ENCODE assay signal across 8 cellular contexts in the genomic region with DNA sequence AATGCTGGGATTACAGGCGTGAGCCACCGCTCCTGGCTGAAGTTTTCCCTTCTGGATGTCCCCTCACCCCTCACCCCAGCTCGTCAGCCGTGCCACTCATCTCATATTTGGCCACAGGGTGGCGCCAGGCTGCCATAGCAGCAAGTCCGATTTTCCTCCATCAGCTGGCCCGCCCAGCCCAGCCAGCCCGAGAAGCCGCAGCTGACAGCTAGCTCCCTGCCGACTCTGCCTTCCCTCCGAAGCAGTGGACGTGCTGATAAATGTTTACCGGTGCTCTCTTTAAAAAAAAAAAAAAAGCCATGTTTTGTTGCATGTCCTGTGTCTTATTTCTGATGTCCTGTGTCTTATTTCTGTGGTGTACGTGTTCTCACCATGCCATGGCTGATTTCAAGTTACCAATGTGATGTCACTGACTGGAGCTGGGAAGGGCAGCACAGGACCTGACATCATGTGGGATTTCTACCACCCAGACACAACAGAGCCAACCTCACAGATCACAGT. TPM values are rescaled to one million over a fixed set of nuclear protein-coding genes. Genes with fewer than 3 reads are reported as not detected.
DNase-seq lines count a peak whose midpoint lies in the region; ATAC-seq and TF ChIP-seq lines count a peak whose summit lies in the region.

No MANE protein-coding gene starts in this region.

- peaks cover 19% of the 10 kb centered on the region for H3K4me1 ChIP-seq in OCI-LY3 (ENCODE audit: low read length)
- peaks cover 0 to 14% of the 10 kb centered on the region in 2 donors for H3K4me1 ChIP-seq in naive thymus-derived CD4-positive, alpha-beta T cell (ENCODE audit: control insufficient read depth in 2 of 2, insufficient read depth in 2 of 2, low read length in 2 of 2)

- CTCF ChIA-PET in naive thymus-derived CD4-positive, alpha-beta T cell (lab: Charles Lee): interaction anchor here (0.6 to 14.4 kb wide), 15 partner anchors 12 to 476 kb away, joined by 3 to 262 read pairs (median 4); partner anchors contain the start of gene HBEGF

- peak overlapping the region in 8 of 9 donors; percentile 41 to 94 (median 77) for H3K27ac Mint-ChIP-seq in naive thymus-derived CD4-positive, alpha-beta T cell

- DNase-seq in AG08396 (ENCODE audit: low spot score): peak; percentile 83
- peak; percentile 66 to 88 for DNase-seq in HL-60 (ENCODE audit: low read depth in 1 of 2, low spot score in 1 of 2)
- DNase-seq in activated T-cell treated with anti-CD3 and anti-CD28 coated beads for 24 hours (ENCODE audit: low read depth): peak; percentile 71
- peak; percentile 52 for DNase-seq in epithelial cell of prostate (ENCODE audit: low read depth, low spot score)
- peak; percentile 62 to 82 (median 74) for DNase-seq in naive thymus-derived CD4-positive, alpha-beta T cell
- peak; percentile 31 to 43 for DNase-seq in stimulated activated CD8-positive, alpha-beta memory T cell treated with anti-CD3 and anti-CD28 coated beads, Interleukin-7, amount 100 ng/mL, for 1 hour (ENCODE audit: low read depth in 2 of 2)

- peaks cover 10% of the 10 kb centered on the region for H4K20me1 ChIP-seq in OCI-LY3 (ENCODE audit: insufficient read depth, low read length)

- H3K9me3 ChIP-seq in OCI-LY3 (ENCODE audit: insufficient read depth, low read length): no peaks in the 10 kb centered on the region
- no peaks in the 10 kb centered on the region for H3K9me3 ChIP-seq in naive thymus-derived CD4-positive, alpha-beta T cell (ENCODE audit: control insufficient read depth in 2 of 3, low read length in 3 of 3)

- ATAC-seq in GM18873 (IDR thresholded peaks at IDR 0.05; ENCODE audit: low FRiP score, unreplicated experiment): peak; percentile 63
- peak; percentile 87 for ATAC-seq in naive thymus-derived CD4-positive, alpha-beta T cell

- peaks cover 5 to 43% (median 27%) of the 10 kb centered on the region in 7 donors for H3K4me1 Mint-ChIP-seq in naive thymus-derived CD4-positive, alpha-beta T cell

- no peak overlapping the region for H3K4me3 ChIP-seq in HL-60 (replicated peaks; ENCODE audit: insufficient read depth, low read length)
- H3K4me3 ChIP-seq in OCI-LY3 (ENCODE audit: low read length): no peak overlapping the region
- H3K4me3 ChIP-seq in naive thymus-derived CD4-positive, alpha-beta T cell (ENCODE audit: low read length): no peak overlapping the region

- no peak overlapping the region for H3K27ac ChIP-seq in HL-60 (replicated peaks)
- H3K27ac ChIP-seq in OCI-LY3 (ENCODE audit: low read length): no peak overlapping the region
- H3K27ac ChIP-seq in epithelial cell of prostate: no peak overlapping the region
- no peak overlapping the region for H3K27ac ChIP-seq in naive thymus-derived CD4-positive, alpha-beta T cell (ENCODE audit: low read depth, low read length)

- peak overlapping the region; percentile 26 for H3K4me2 ChIP-seq in OCI-LY3 (ENCODE audit: low read length)

- peaks cover 3% of the 10 kb centered on the region for H3K36me3 ChIP-seq in OCI-LY3 (replicated peaks; ENCODE audit: low read depth, low read length)
- no peaks in the 10 kb centered on the region for H3K36me3 ChIP-seq in naive thymus-derived CD4-positive, alpha-beta T cell (ENCODE audit: control insufficient read depth in 2 of 3, insufficient read depth in 3 of 3, low read length in 3 of 3)

- H3K9me3 Mint-ChIP-seq in naive thymus-derived CD4-positive, alpha-beta T cell: no peaks in the 10 kb centered on the region

- H2AFZ ChIP-seq in OCI-LY3 (ENCODE audit: low read depth, low read length): no peak overlapping the region

- H3K4me3 Mint-ChIP-seq in naive thymus-derived CD4-positive, alpha-beta T cell: peak overlapping the region in 6 of 10 donors; percentile 0 to 55 (median 44)

- intact Hi-C loops in naive thymus-derived CD4-positive, alpha-beta T cell (cut with micrococcal nuclease): loop anchor here (1.0 to 5.0 kb wide), 6 partner anchors 58 to 478 kb away; partner anchors contain the start of genes CYSTM1 (in 1 of the 2), PFDN1 (in 1 of the 2) and TMCO6 (in 1 of the 2)

- no peaks in the 10 kb centered on the region for H3K27me3 Mint-ChIP-seq in naive thymus-derived CD4-positive, alpha-beta T cell

- TF ChIP-seq CTCF in HL-60 (IDR thresholded peaks at IDR 0.05; ENCODE audit: insufficient read depth, low read length) (peak; percentile 51), OCI-LY3 (IDR thresholded peaks at IDR 0.05; ENCODE audit: low read depth, low read length) (peak; percentile 73)

- no peaks in the 10 kb centered on the region for H3K79me2 ChIP-seq in OCI-LY3 (ENCODE audit: low read length)

- POLR2A ChIA-PET in naive thymus-derived CD4-positive, alpha-beta T cell (lab: Charles Lee): interaction anchor here (0.5 to 1.8 kb wide), 5 partner anchors 58 to 157 kb away, joined by 3 to 5 read pairs (median 3); partner anchors contain the start of genes ANKHD1 and PFDN1

- H3K27me3 ChIP-seq in HL-60 (ENCODE audit: insufficient read depth, poor library complexity, severe bottlenecking) (no peaks in the 10 kb centered on the region), OCI-LY3 (ENCODE audit: low read depth, low read length) (no peaks in the 10 kb centered on the region)
- H3K27me3 ChIP-seq in naive thymus-derived CD4-positive, alpha-beta T cell (ENCODE audit: control insufficient read depth in 2 of 2, insufficient read depth in 2 of 2, low read length in 2 of 2): no peaks in the 10 kb centered on the region

- H3K36me3 Mint-ChIP-seq in naive thymus-derived CD4-positive, alpha-beta T cell: peaks cover 0 to 18% (median 0%) of the 10 kb centered on the region in 5 donors

- H3K9ac ChIP-seq in OCI-LY3 (ENCODE audit: low read length): no peak overlapping the region

RNA-seq across cellular contexts. Expression of gene PFDN1, which starts 58.3 kb away (rescaled TPM):
- 10 to 100 TPM; 24.8 to 52.7 (median 28.2) TPM for total RNA-seq in naive thymus-derived CD4-positive, alpha-beta T cell
- polyA plus RNA-seq in naive thymus-derived CD4-positive, alpha-beta T cell: 100 to 1,000 TPM; 126 to 139 TPM
